In genomic region chr20:58703765-58704331, GRCh38 we compare ENCODE assay signal across 18 cellular contexts.
"Had no signal": no experiment of that assay in that cellular context is flagged by ENCODE, and none has a peak within 500 bp of the region (broad histone marks: within the 10 kb centered on the region; RNA-seq: fewer than 3 reads in every experiment).

No MANE protein-coding gene starts in this region.

- H3K27ac Mint-ChIP-seq: activated naive CD8-positive, alpha-beta T cell treated with anti-CD3 and anti-CD28 coated beads for 36 hours; dendritic cell treated with granulocyte-macrophage colony-stimulating factor and Interleukin-4, amounts not matched to agents 40 ng/mL and 50 ng/mL, for 4 days; naive B cell; stimulated activated naive CD8-positive, alpha-beta T cell treated with anti-CD3 and anti-CD28 coated beads, Interleukin-15, Interleukin-2, amounts not matched to agents 100 ng/mL and 50 ng/mL, for 24 hours had no signal

- H3K4me3 Mint-ChIP-seq: activated naive CD8-positive, alpha-beta T cell treated with anti-CD3 and anti-CD28 coated beads for 36 hours; activated T-cell treated with anti-CD3 and anti-CD28 coated beads, Interleukin-2, amount 50 U/mL, for 4 hours; dendritic cell treated with granulocyte-macrophage colony-stimulating factor and Interleukin-4, amounts not matched to agents 40 ng/mL and 50 ng/mL, for 4 days; effector memory CD8-positive, alpha-beta T cell; naive B cell; stimulated activated naive CD8-positive, alpha-beta T cell treated with anti-CD3 and anti-CD28 coated beads, Interleukin-15, Interleukin-2, amounts not matched to agents 100 ng/mL and 50 ng/mL, for 24 hours had no signal

- H3K27me3 Mint-ChIP-seq: activated naive CD8-positive, alpha-beta T cell treated with anti-CD3 and anti-CD28 coated beads for 36 hours; dendritic cell treated with granulocyte-macrophage colony-stimulating factor and Interleukin-4, amounts not matched to agents 40 ng/mL and 50 ng/mL, for 4 days; effector memory CD8-positive, alpha-beta T cell; naive B cell; stimulated activated naive CD8-positive, alpha-beta T cell treated with anti-CD3 and anti-CD28 coated beads, Interleukin-15, Interleukin-2, amounts not matched to agents 100 ng/mL and 50 ng/mL, for 24 hours had no signal

- H3K9me3 Mint-ChIP-seq: activated naive CD8-positive, alpha-beta T cell treated with anti-CD3 and anti-CD28 coated beads for 36 hours; activated T-cell treated with anti-CD3 and anti-CD28 coated beads, Interleukin-2, amount 50 U/mL, for 4 hours; dendritic cell treated with granulocyte-macrophage colony-stimulating factor and Interleukin-4, amounts not matched to agents 40 ng/mL and 50 ng/mL, for 4 days; effector memory CD8-positive, alpha-beta T cell; naive B cell; stimulated activated naive CD8-positive, alpha-beta T cell treated with anti-CD3 and anti-CD28 coated beads, Interleukin-15, Interleukin-2, amounts not matched to agents 100 ng/mL and 50 ng/mL, for 24 hours had no signal

- H3K4me3 ChIP-seq: SJSA1, skin epidermis, upper lobe of left lung had no signal

- H3K9me3 ChIP-seq: SJSA1, upper lobe of left lung had no signal

- H3K27me3 ChIP-seq: brain microvascular endothelial cell, SJSA1, upper lobe of left lung had no signal

- H3K4me1 Mint-ChIP-seq: activated naive CD8-positive, alpha-beta T cell treated with anti-CD3 and anti-CD28 coated beads for 36 hours; naive B cell had no signal

- H3K27ac ChIP-seq: brain microvascular endothelial cell, epithelial cell of prostate, SJSA1, skin epidermis, upper lobe of left lung had no signal

- H3K4me1 ChIP-seq: SJSA1, upper lobe of left lung had no signal

- DNase-seq: activated CD4-positive, alpha-beta T cell treated with anti-CD3 and anti-CD28 coated beads, Interleukin-2, amount 50 U/mL, for 1 hour; activated effector memory CD4-positive, alpha-beta T cell treated with Interleukin-2 at 50 U/mL for 16 hours; activated naive CD8-positive, alpha-beta T cell treated with anti-CD3 and anti-CD28 coated beads for 36 hours; activated T-cell treated with anti-CD3 and anti-CD28 coated beads, Interleukin-2, amount 50 U/mL, for 4 hours; brain microvascular endothelial cell; effector memory CD8-positive, alpha-beta T cell; foreskin melanocyte; naive B cell; retina; stimulated activated CD4-positive, alpha-beta T cell treated with anti-CD3 and anti-CD28 coated beads, Interleukin-15, amount 100 ng/mL, for 24 hours; stimulated activated CD4-positive, alpha-beta T cell treated with anti-CD3 and anti-CD28 coated beads, Interleukin-4, amount 100 ng/mL, for 4 hours; T-helper 2 cell had no signal
